Comparison of ENCODE assay signal across 13 cellular contexts in the genomic region with DNA sequence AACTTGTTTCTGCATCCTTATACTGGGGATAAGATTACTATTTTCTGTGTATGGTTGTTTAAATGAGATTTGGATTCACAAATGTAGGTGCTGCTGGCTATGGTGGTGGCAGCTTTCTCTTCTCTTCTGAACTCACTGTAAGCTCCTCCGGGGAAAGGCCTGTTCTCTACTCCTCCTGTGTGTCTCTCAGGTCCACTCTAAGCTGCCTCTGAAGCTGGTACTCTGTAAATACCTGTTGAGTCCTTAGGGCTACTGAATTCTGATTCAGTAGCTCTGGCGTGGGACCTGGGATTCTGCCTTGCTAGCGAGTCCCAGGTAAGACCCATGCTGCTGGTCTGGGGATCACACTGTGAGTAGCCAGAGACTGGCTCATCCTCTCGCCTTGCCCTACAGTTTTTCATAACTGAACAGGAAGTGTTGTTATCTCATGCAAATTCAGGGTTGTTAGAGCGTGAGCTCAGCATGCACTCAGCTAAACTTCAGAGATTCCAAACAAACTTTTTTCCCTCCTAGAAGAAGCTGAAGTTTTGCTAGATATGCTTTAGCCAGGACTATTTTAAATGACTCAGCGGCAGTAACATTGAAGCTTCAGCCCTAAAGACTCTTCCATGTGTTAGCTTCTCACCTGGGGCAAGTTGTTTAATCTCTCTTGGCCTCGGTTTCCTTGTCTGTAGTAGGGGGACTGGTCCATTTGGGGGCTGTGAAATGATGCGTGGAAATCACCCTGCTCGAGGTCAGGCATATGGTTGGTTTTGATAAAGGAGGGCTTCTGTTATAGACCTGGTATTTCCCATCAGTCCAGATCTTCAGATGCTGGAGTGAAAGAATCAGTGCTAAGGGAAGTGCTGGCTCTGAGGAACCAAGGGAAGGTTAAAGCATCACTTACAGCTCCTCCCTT.
DNase-seq lines count a peak whose midpoint lies in the region; ATAC-seq and TF ChIP-seq lines count a peak whose summit lies in the region.
"Had no signal": no experiment of that assay in that cellular context is flagged by ENCODE, and none has a peak within 500 bp of the region (broad histone marks: within the 10 kb centered on the region; RNA-seq: fewer than 3 reads in every experiment).

No MANE protein-coding gene starts in this region.

- no peak overlapping the region for H2AFZ ChIP-seq in mammary epithelial cell (ENCODE audit: low read depth, low read length)

- no peaks in the 10 kb centered on the region for H3K36me3 ChIP-seq in mammary epithelial cell (ENCODE audit: insufficient read depth, low read length)
- H3K36me3 ChIP-seq: neutrophil, SJSA1, transverse colon had no signal

- CTCF ChIA-PET in mammary epithelial cell (lab: Charles Lee; ENCODE audit: low non-redundant PET) = no interaction called here

- no peak overlapping the region for H3K9ac ChIP-seq in mammary epithelial cell (ENCODE audit: insufficient read depth, low read length)

- dilution Hi-C loops in mammary epithelial cell (cut with HindIII; ENCODE audit: low sequenced_read_pairs) = no loop called here

- H3K27ac Mint-ChIP-seq in activated T-helper 17 cell treated with anti-CD3 and anti-CD28 coated beads, Interleukin-2, amount 50 U/mL, for 72 hours = no peak overlapping the region

- H3K27me3 ChIP-seq in mammary epithelial cell (ENCODE audit: insufficient read depth, low read length) = no peaks in the 10 kb centered on the region
- H3K27me3 ChIP-seq: neutrophil, SJSA1, transverse colon had no signal

- BruUV-seq in mammary epithelial cell (replicated peaks; lab: Mats Ljungman, UMichigan) = no TSS peak

- intact Hi-C loops in Right ventricle myocardium inferior (cut with DNase I) = no loop called here
- intact Hi-C loops in mammary epithelial cell (cut with micrococcal nuclease) = no loop called here

- H3K27ac ChIP-seq in mammary epithelial cell (ENCODE audit: insufficient read depth, low read depth, low read length) = no peak overlapping the region
- H3K27ac ChIP-seq: neutrophil, SJSA1, transverse colon had no signal

- H4K20me1 ChIP-seq in mammary epithelial cell (ENCODE audit: insufficient read depth, low read length) = no peaks in the 10 kb centered on the region

- peaks cover 10% of the 10 kb centered on the region for H3K27me3 Mint-ChIP-seq in activated T-helper 17 cell treated with anti-CD3 and anti-CD28 coated beads, Interleukin-2, amount 50 U/mL, for 72 hours

- no peaks in the 10 kb centered on the region for H3K4me1 Mint-ChIP-seq in activated T-helper 17 cell treated with anti-CD3 and anti-CD28 coated beads, Interleukin-2, amount 50 U/mL, for 72 hours

- in situ Hi-C loops in Caki2 (cut with HindIII; ENCODE audit: low pct_unique_long_range_greater_than_20kb, low sequenced_read_pairs) = no loop called here
- in situ Hi-C loops in mammary epithelial cell (cut with MboI; ENCODE audit: low sequenced_read_pairs in 2 of 2) = no loop called here

- H3K4me3 ChIP-seq in fibroblast of the aortic adventitia (ENCODE audit: low read depth, low read length) = no peak overlapping the region
- H3K4me3 ChIP-seq in mammary epithelial cell (replicated peaks in 1 of 3; ENCODE audit: insufficient read depth in 1 of 3, low read depth in 2 of 3, low read length in 3 of 3) = no peak overlapping the region
- H3K4me3 ChIP-seq: SJSA1, transverse colon had no signal

- 89% methylated on average over 9 of the region's 9 CpGs for WGBS in mammary epithelial cell (ENCODE audit: low coverage, missing lambda C conversion rate)

- H3K9me3 ChIP-seq in mammary epithelial cell (replicated peaks; ENCODE audit: insufficient read depth, low read length) = no peaks in the 10 kb centered on the region
- H3K9me3 ChIP-seq: neutrophil, SJSA1, transverse colon had no signal

- peak; percentile 65 for ATAC-seq in GM21423 (IDR thresholded peaks at IDR 0.05; ENCODE audit: unreplicated experiment)
- ATAC-seq in HG03521 (IDR thresholded peaks at IDR 0.05; ENCODE audit: unreplicated experiment) = peak; percentile 85
- no peak for ATAC-seq in activated T-helper 17 cell treated with anti-CD3 and anti-CD28 coated beads, Interleukin-2, amount 50 U/mL, for 72 hours (replicated peaks)
- no peak for ATAC-seq in Right ventricle myocardium inferior

- no peak overlapping the region for H3K4me2 ChIP-seq in mammary epithelial cell (ENCODE audit: insufficient read depth, low read depth, low read length)

- peaks cover 3% of the 10 kb centered on the region for H3K4me1 ChIP-seq in mammary epithelial cell (ENCODE audit: insufficient read depth, low read length)
- H3K4me1 ChIP-seq: SJSA1, transverse colon had no signal

- H3K9me3 Mint-ChIP-seq in activated T-helper 17 cell treated with anti-CD3 and anti-CD28 coated beads, Interleukin-2, amount 50 U/mL, for 72 hours = no peaks in the 10 kb centered on the region

- no peak overlapping the region for H3K4me3 Mint-ChIP-seq in activated T-helper 17 cell treated with anti-CD3 and anti-CD28 coated beads, Interleukin-2, amount 50 U/mL, for 72 hours

- no peaks in the 10 kb centered on the region for H3K36me3 Mint-ChIP-seq in activated T-helper 17 cell treated with anti-CD3 and anti-CD28 coated beads, Interleukin-2, amount 50 U/mL, for 72 hours (ENCODE audit: low read depth)

- H3K79me2 ChIP-seq in mammary epithelial cell (ENCODE audit: insufficient read depth, low read length) = no peaks in the 10 kb centered on the region

- no peak for TF ChIP-seq CTCF in fibroblast of the aortic adventitia (IDR thresholded peaks at IDR 0.05; ENCODE audit: insufficient read depth, low read length)
- no peak for TF ChIP-seq CTCF in mammary epithelial cell (conservative IDR thresholded peaks at IDR 0.05 in 1 of 2, IDR thresholded peaks at IDR 0.05 in 1 of 2; ENCODE audit: extremely low read depth in 1 of 2, insufficient read depth in 1 of 2, low read depth in 1 of 2, low read length in 2 of 2)

- DNase-seq in Caki2 (ENCODE audit: low read depth) (peak; percentile 12), fibroblast of the aortic adventitia (ENCODE audit: low read depth) (peak; percentile 5), Right ventricle myocardium inferior (ENCODE audit: missing footprints) (no peak), mammary epithelial cell (no peak), NCI-H2107 (lab: John Stamatoyannopoulos, UW) (no peak)
- DNase-seq: activated CD4-positive, alpha-beta T cell treated with anti-CD3 and anti-CD28 coated beads, Interleukin-2, amount 50 U/mL, for 4 hours; stimulated activated CD4-positive, alpha-beta T cell treated with anti-CD3 and anti-CD28 coated beads, Interleukin-4, amount 100 ng/mL, for 24 hours; transverse colon had no signal

Comparison
In these comparisons a context has a peak if more than half of its experiments do, and no peak if none do; other contexts are left out.
1. DNase-seq: peak in Caki2 (single experiment) and fibroblast of the aortic adventitia (single experiment); none in Right ventricle myocardium inferior (single experiment), mammary epithelial cell (single experiment) and NCI-H2107 (single experiment).
2. ATAC-seq: peak in GM21423 (single experiment) and HG03521 (single experiment); none in activated T-helper 17 cell treated with anti-CD3 and anti-CD28 coated beads, Interleukin-2, amount 50 U/mL, for 72 hours (single experiment) and Right ventricle myocardium inferior (single experiment).